8 cellular contexts compared by ENCODE assay signal in the genomic region with DNA sequence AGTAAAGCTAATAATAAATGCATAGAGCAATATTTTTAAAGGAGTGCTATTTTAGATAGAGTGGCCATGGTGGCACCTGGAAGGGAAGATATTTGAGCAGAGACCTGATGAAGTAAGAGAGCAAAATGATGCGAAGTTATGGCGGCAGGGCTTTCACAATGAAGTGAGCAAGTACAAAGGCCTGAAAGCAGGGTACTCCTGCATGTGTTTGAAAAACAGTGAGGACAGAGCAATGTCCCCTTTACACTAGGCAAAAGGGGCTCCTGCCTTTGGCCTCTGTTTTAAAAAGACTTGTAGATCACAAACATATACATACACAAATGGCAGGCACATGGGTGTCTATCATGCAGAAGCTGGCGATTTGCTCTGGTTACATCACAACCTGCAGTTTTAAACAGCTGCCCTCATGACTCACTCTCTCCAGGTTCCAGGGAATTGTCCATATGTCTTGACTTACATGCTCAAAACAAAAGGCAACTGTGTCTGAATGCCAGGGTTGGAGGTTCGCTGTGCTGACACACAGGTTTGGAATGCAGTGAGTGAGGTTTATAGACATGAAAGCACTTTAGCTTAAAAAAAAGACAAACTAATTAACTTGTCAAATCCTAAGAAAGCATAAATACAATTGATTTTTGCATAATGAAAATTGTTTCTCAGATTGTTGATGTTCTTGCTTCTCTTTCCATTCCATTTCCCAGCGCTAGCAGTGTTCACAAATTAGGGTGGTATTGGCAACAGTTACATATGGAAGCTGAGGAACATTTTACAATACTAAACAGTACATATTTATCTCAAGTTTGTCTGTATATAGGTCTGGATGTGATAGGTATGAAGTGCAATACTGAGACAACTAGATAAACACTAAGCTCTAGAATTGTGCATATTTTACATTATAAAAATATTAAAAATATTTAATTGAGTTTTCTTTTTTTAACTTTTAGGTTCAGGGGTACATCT.
A peak's percentile ranks its signal among the peaks of the same experiment; 100 is the strongest.
DNase-seq lines count a peak whose midpoint lies in the region; ATAC-seq and TF ChIP-seq lines count a peak whose summit lies in the region.

No MANE protein-coding gene starts in this region.

- H3K36me3 ChIP-seq in H7 (replicated peaks; ENCODE audit: control insufficient read depth, insufficient read depth, low read length) = no peaks in the 10 kb centered on the region

- TF ChIP-seq CTCF in choroid plexus epithelial cell (conservative IDR thresholded peaks at IDR 0.05; ENCODE audit: low read depth, low read length) = no peak

- no peaks in the 10 kb centered on the region for H3K27me3 ChIP-seq in H7 (ENCODE audit: control insufficient read depth, insufficient read depth, low read length)

- ATAC-seq in HG02623 (IDR thresholded peaks at IDR 0.05; ENCODE audit: unreplicated experiment) (no peak), Right ventricle myocardium inferior (no peak)

- DNase-seq in DMS153 treated with DMSO at 0.1 percent for 48 hours (lab: John Stamatoyannopoulos, UW; ENCODE audit: unreplicated experiment) = peak; percentile 48
- DNase-seq in NCI-H1048 (lab: John Stamatoyannopoulos, UW) = peak; percentile 72
- DNase-seq in choroid plexus epithelial cell (ENCODE audit: low read depth) = peak; percentile 94
- DNase-seq in mucosa of gallbladder (ENCODE audit: low spot score) = peak; percentile 82
- DNase-seq in H7 = no peak
- no peak for DNase-seq in Right ventricle myocardium inferior (ENCODE audit: missing footprints)
- DNase-seq in stimulated activated CD4-positive, alpha-beta T cell treated with anti-CD3 and anti-CD28 coated beads, Interleukin-4, amount 100 ng/mL, for 4 hours = no peak

- intact Hi-C loops in Right ventricle myocardium inferior (cut with DNase I) = no loop called here

- H3K4me3 ChIP-seq in choroid plexus epithelial cell (ENCODE audit: low read depth, low read length) (no peak overlapping the region), H7 (ENCODE audit: insufficient read depth, low read depth, low read length) (no peak overlapping the region)

Comparison
In these comparisons a context has a peak if more than half of its experiments do, and no peak if none do; other contexts are left out.
1. DNase-seq: peak in DMS153 treated with DMSO at 0.1 percent for 48 hours (single experiment), NCI-H1048 (single experiment), choroid plexus epithelial cell (single experiment) and mucosa of gallbladder (single experiment); none in H7 (single experiment), Right ventricle myocardium inferior (single experiment) and stimulated activated CD4-positive, alpha-beta T cell treated with anti-CD3 and anti-CD28 coated beads, Interleukin-4, amount 100 ng/mL, for 4 hours (0 of 2).